Comparison of ENCODE assay signal across 20 cellular contexts in the genomic region with DNA sequence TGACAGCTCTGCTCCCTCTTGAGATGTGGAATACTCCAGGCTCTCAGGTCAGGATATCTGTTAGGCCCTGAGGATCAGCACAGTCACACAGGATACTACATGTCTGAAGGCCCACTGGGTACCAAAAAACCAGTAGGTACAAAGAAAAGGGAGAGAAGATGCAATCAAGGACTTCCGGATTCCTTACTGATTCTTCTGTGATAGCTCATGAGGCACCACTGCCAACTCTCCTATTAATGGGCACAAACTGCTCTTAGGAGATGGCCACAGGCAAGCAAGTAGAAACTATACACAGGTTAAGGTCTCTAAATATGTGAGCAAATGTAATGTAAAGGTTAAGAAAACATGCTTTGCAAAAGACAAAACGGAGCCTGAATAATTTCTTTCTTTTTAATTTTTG. TPM values are rescaled to one million over a fixed set of nuclear protein-coding genes. Genes with fewer than 3 reads are reported as not detected.
DNase-seq lines count a peak whose midpoint lies in the region; ATAC-seq and TF ChIP-seq lines count a peak whose summit lies in the region.
"Had no signal": no experiment of that assay in that cellular context is flagged by ENCODE, and none has a peak within 500 bp of the region (broad histone marks: within the 10 kb centered on the region; RNA-seq: fewer than 3 reads in every experiment).

No MANE protein-coding gene starts in this region.

- H2AFZ ChIP-seq in GM23248: no peak overlapping the region

- intact Hi-C loops in activated CD8-positive, alpha-beta T cell treated with anti-CD3 and anti-CD28 coated beads for 36 hours (cut with micrococcal nuclease): loop anchor here (2.0 to 5.0 kb wide), 2 partner anchors 58 to 125 kb away; a partner anchor contains a TSS

- H3K27ac Mint-ChIP-seq in activated CD8-positive, alpha-beta T cell treated with anti-CD3 and anti-CD28 coated beads, Interleukin-2, amount 10 ng/mL, durations not matched to agents 7 days and 5 days: peak overlapping the region; percentile 43
- no peak overlapping the region for H3K27ac Mint-ChIP-seq in activated CD8-positive, alpha-beta T cell treated with anti-CD3 and anti-CD28 coated beads for 36 hours
- peak overlapping the region; percentile 42 for H3K27ac Mint-ChIP-seq in stimulated activated naive B cell treated with anti-CD40 and anti-IgM and Interleukin-4, amounts not matched to agents 10 μg/mL and 1 μg/mL and 100 μg/mL, for 72 hours
- H3K27ac Mint-ChIP-seq: mesothelial cell of epicardium had no signal

- H3K27ac ChIP-seq in GM23248: no peak overlapping the region

- no peaks in the 10 kb centered on the region for H4K20me1 ChIP-seq in GM23248 (ENCODE audit: insufficient read depth)

- no peak overlapping the region for H3K4me3 ChIP-seq in GM23248
- H3K4me3 ChIP-seq: sigmoid colon had no signal

- POLR2A ChIA-PET in activated CD8-positive, alpha-beta T cell treated with anti-CD3 and anti-CD28 coated beads, Interleukin-2, amount 10 ng/mL, durations not matched to agents 7 days and 5 days (lab: Charles Lee): no interaction called here
- POLR2A ChIA-PET in activated CD8-positive, alpha-beta T cell treated with anti-CD3 and anti-CD28 coated beads for 36 hours (lab: Charles Lee): interaction anchor here (1.4 to 1.5 kb wide), 3 partner anchors 10 to 119 kb away, joined by 4 to 6 read pairs (median 6); a partner anchor contains a TSS

- peaks cover 69% of the 10 kb centered on the region for H3K4me1 Mint-ChIP-seq in activated CD8-positive, alpha-beta T cell treated with anti-CD3 and anti-CD28 coated beads, Interleukin-2, amount 10 ng/mL, durations not matched to agents 7 days and 5 days (ENCODE audit: low read depth)
- peaks cover 64% of the 10 kb centered on the region for H3K4me1 Mint-ChIP-seq in activated CD8-positive, alpha-beta T cell treated with anti-CD3 and anti-CD28 coated beads for 36 hours (ENCODE audit: low read depth)
- peaks cover 38 to 79% of the 10 kb centered on the region in 2 donors for H3K4me1 Mint-ChIP-seq in stimulated activated naive B cell treated with anti-CD40 and anti-IgM and Interleukin-4, amounts not matched to agents 10 μg/mL and 1 μg/mL and 100 μg/mL, for 72 hours

- H3F3A ChIP-seq in GM23248 (ENCODE audit: insufficient read depth): peaks cover 42% of the 10 kb centered on the region

- ATAC-seq in activated CD8-positive, alpha-beta T cell treated with anti-CD3 and anti-CD28 coated beads, Interleukin-2, amount 10 ng/mL, durations not matched to agents 7 days and 5 days: no peak
- no peak for ATAC-seq in activated CD8-positive, alpha-beta T cell treated with anti-CD3 and anti-CD28 coated beads for 36 hours
- ATAC-seq in stimulated activated naive B cell treated with anti-CD40 and anti-IgM and Interleukin-4, amounts not matched to agents 10 μg/mL and 1 μg/mL and 100 μg/mL, for 72 hours (replicated peaks): no peak
- ATAC-seq in HG03196 (IDR thresholded peaks at IDR 0.05; ENCODE audit: unreplicated experiment): no peak

- H3K9me3 ChIP-seq in GM23248 (ENCODE audit: low read depth): no peaks in the 10 kb centered on the region
- H3K9me3 ChIP-seq: sigmoid colon had no signal

- no peaks in the 10 kb centered on the region for H3K36me3 ChIP-seq in GM23248 (ENCODE audit: low read depth)

- H3K9me2 ChIP-seq in GM23248 (ENCODE audit: insufficient read depth): no peaks in the 10 kb centered on the region

- H3K4me3 Mint-ChIP-seq in activated CD8-positive, alpha-beta T cell treated with anti-CD3 and anti-CD28 coated beads, Interleukin-2, amount 10 ng/mL, durations not matched to agents 7 days and 5 days: no peak overlapping the region
- no peak overlapping the region for H3K4me3 Mint-ChIP-seq in activated CD8-positive, alpha-beta T cell treated with anti-CD3 and anti-CD28 coated beads for 36 hours
- H3K4me3 Mint-ChIP-seq in stimulated activated naive B cell treated with anti-CD40 and anti-IgM and Interleukin-4, amounts not matched to agents 10 μg/mL and 1 μg/mL and 100 μg/mL, for 72 hours: no peak overlapping the region
- H3K4me3 Mint-ChIP-seq: mesothelial cell of epicardium had no signal

- in situ Hi-C loops in GM23248 (cut with MboI): loop anchor here (25.0 kb wide), 1 partner anchor 250 kb away; no protein-coding TSS in a partner anchor

- H3K79me2 ChIP-seq in GM23248 (ENCODE audit: insufficient read depth): peaks cover 90% of the 10 kb centered on the region

- H3K4me2 ChIP-seq in GM23248 (ENCODE audit: unreplicated experiment): no peak overlapping the region

- DNase-seq in activated CD8-positive, alpha-beta T cell treated with anti-CD3 and anti-CD28 coated beads, Interleukin-2, amount 10 ng/mL, durations not matched to agents 7 days and 5 days: no peak
- DNase-seq in activated CD8-positive, alpha-beta T cell treated with anti-CD3 and anti-CD28 coated beads for 36 hours: no peak
- peak; percentile 36 for DNase-seq in GM23248
- peak; percentile 42 for DNase-seq in fibroblast of gingiva (ENCODE audit: low read depth)
- no peak for DNase-seq in stimulated activated naive B cell treated with anti-CD40 and anti-IgM and Interleukin-4, amounts not matched to agents 10 μg/mL and 1 μg/mL and 100 μg/mL, for 72 hours
- DNase-seq in iPS-NIHi7 (ENCODE audit: extremely low spot score): no peak
- no peak for DNase-seq in stimulated activated CD4-positive, alpha-beta T cell treated with anti-CD3 and anti-CD28 coated beads, Interleukin-4, amount 100 ng/mL, for 1 hour
- DNase-seq: activated CD8-positive, alpha-beta memory T cell treated with anti-CD3 and anti-CD28 coated beads for 24 hours; activated naive CD4-positive, alpha-beta T cell; dermis blood vessel endothelial cell; erythroblast; GF-D8; GOT3; Kasumi-1; NCI-H2171; NCI-H82; sigmoid colon; stimulated activated CD8-positive, alpha-beta memory T cell treated with anti-CD3 and anti-CD28 coated beads, Interleukin-4, amount 100 ng/mL, for 48 hours had no signal

- no peaks in the 10 kb centered on the region for H3K27me3 Mint-ChIP-seq in activated CD8-positive, alpha-beta T cell treated with anti-CD3 and anti-CD28 coated beads, Interleukin-2, amount 10 ng/mL, durations not matched to agents 7 days and 5 days (ENCODE audit: low read depth)
- H3K27me3 Mint-ChIP-seq in activated CD8-positive, alpha-beta T cell treated with anti-CD3 and anti-CD28 coated beads for 36 hours: no peaks in the 10 kb centered on the region
- H3K27me3 Mint-ChIP-seq in stimulated activated naive B cell treated with anti-CD40 and anti-IgM and Interleukin-4, amounts not matched to agents 10 μg/mL and 1 μg/mL and 100 μg/mL, for 72 hours: no peaks in the 10 kb centered on the region

- TF ChIP-seq CTCF in activated CD8-positive, alpha-beta T cell treated with anti-CD3 and anti-CD28 coated beads for 36 hours (IDR thresholded peaks at IDR 0.05): no peak

- no peak overlapping the region for H3K9ac ChIP-seq in GM23248

- H3K9me3 Mint-ChIP-seq in activated CD8-positive, alpha-beta T cell treated with anti-CD3 and anti-CD28 coated beads, Interleukin-2, amount 10 ng/mL, durations not matched to agents 7 days and 5 days (ENCODE audit: insufficient read depth): no peaks in the 10 kb centered on the region
- H3K9me3 Mint-ChIP-seq in activated CD8-positive, alpha-beta T cell treated with anti-CD3 and anti-CD28 coated beads for 36 hours: no peaks in the 10 kb centered on the region
- H3K9me3 Mint-ChIP-seq in stimulated activated naive B cell treated with anti-CD40 and anti-IgM and Interleukin-4, amounts not matched to agents 10 μg/mL and 1 μg/mL and 100 μg/mL, for 72 hours: no peaks in the 10 kb centered on the region
- H3K9me3 Mint-ChIP-seq: mesothelial cell of epicardium had no signal

- 88 to 93% methylated on average over 2 of the region's 2 CpGs for WGBS in GM23248 (ENCODE audit: low coverage in 1 of 2, low lambda C conversion rate in 2 of 2, missing lambda C conversion rate in 2 of 2), 2 experiments

- peaks cover 47% of the 10 kb centered on the region for H3K4me1 ChIP-seq in GM23248 (ENCODE audit: insufficient read depth)

- no peaks in the 10 kb centered on the region for H3K27me3 ChIP-seq in GM23248 (replicated peaks; ENCODE audit: insufficient read depth)
- H3K27me3 ChIP-seq: sigmoid colon had no signal

- H3K36me3 Mint-ChIP-seq in activated CD8-positive, alpha-beta T cell treated with anti-CD3 and anti-CD28 coated beads, Interleukin-2, amount 10 ng/mL, durations not matched to agents 7 days and 5 days (ENCODE audit: low read depth): peaks cover 40% of the 10 kb centered on the region
- peaks cover 21% of the 10 kb centered on the region for H3K36me3 Mint-ChIP-seq in activated CD8-positive, alpha-beta T cell treated with anti-CD3 and anti-CD28 coated beads for 36 hours (ENCODE audit: low read depth)
- peaks cover 14 to 36% of the 10 kb centered on the region in 2 donors for H3K36me3 Mint-ChIP-seq in stimulated activated naive B cell treated with anti-CD40 and anti-IgM and Interleukin-4, amounts not matched to agents 10 μg/mL and 1 μg/mL and 100 μg/mL, for 72 hours
- H3K36me3 Mint-ChIP-seq: mesothelial cell of epicardium had no signal

- CTCF ChIA-PET in activated CD8-positive, alpha-beta T cell treated with anti-CD3 and anti-CD28 coated beads, Interleukin-2, amount 10 ng/mL, durations not matched to agents 7 days and 5 days (lab: Charles Lee): interaction anchor here (1.5 to 3.2 kb wide), 4 partner anchors 16 to 270 kb away, joined by 5 to 11 read pairs (median 6); a partner anchor contains a TSS
- CTCF ChIA-PET in activated CD8-positive, alpha-beta T cell treated with anti-CD3 and anti-CD28 coated beads for 36 hours (lab: Charles Lee): interaction anchor here (2.0 to 2.2 kb wide), 2 partner anchors 87 to 270 kb away, joined by 6 to 11 read pairs; no protein-coding TSS in a partner anchor

RNA-seq across cellular contexts. Expression of a gene that starts 3.5 kb away (rescaled TPM):
- 10 to 100 TPM; 31.8 to 34.2 TPM for total RNA-seq in activated CD8-positive, alpha-beta T cell treated with anti-CD3 and anti-CD28 coated beads, Interleukin-2, amount 10 ng/mL, durations not matched to agents 7 days and 5 days
- 10 to 100 TPM; 13.1 to 15.0 TPM for total RNA-seq in activated CD8-positive, alpha-beta T cell treated with anti-CD3 and anti-CD28 coated beads for 36 hours
- total RNA-seq in GM23248 (2014; rRNA removed; shearing (Covaris generic)): 43.6 and 46.8 TPM in 2 replicates
- 33.4 and 34.0 TPM in 2 replicates for polyA plus RNA-seq in GM23248 (2016; fragmentation: Nextera tagmentation; extraction: Ambion mirVana)

RNA-seq across cellular contexts. Expression of a gene that starts 3.7 kb away (rescaled TPM):
- 10 to 100 TPM; 64.9 to 65.9 TPM for total RNA-seq in activated CD8-positive, alpha-beta T cell treated with anti-CD3 and anti-CD28 coated beads, Interleukin-2, amount 10 ng/mL, durations not matched to agents 7 days and 5 days
- 10 to 100 TPM; 72.1 to 72.3 TPM for total RNA-seq in activated CD8-positive, alpha-beta T cell treated with anti-CD3 and anti-CD28 coated beads for 36 hours
- total RNA-seq in GM23248 (2014; rRNA removed; shearing (Covaris generic)): 110 and 126 TPM in 2 replicates
- polyA plus RNA-seq in GM23248 (2016; fragmentation: Nextera tagmentation; extraction: Ambion mirVana): 69.3 and 71.1 TPM in 2 replicates

RNA-seq across cellular contexts. Expression of a gene that starts 43.0 kb away (rescaled TPM):
- 100 to 1,000 TPM; 177 to 181 TPM for total RNA-seq in activated CD8-positive, alpha-beta T cell treated with anti-CD3 and anti-CD28 coated beads, Interleukin-2, amount 10 ng/mL, durations not matched to agents 7 days and 5 days
- 100 to 1,000 TPM; 175 to 178 TPM for total RNA-seq in activated CD8-positive, alpha-beta T cell treated with anti-CD3 and anti-CD28 coated beads for 36 hours
- total RNA-seq in GM23248 (2014; rRNA removed; shearing (Covaris generic)): 30.6 and 34.2 TPM in 2 replicates
- 40.5 and 41.8 TPM in 2 replicates for polyA plus RNA-seq in GM23248 (2016; fragmentation: Nextera tagmentation; extraction: Ambion mirVana)

RNA-seq across cellular contexts. Expression of a gene that starts 53.7 kb away (rescaled TPM):
- total RNA-seq in activated CD8-positive, alpha-beta T cell treated with anti-CD3 and anti-CD28 coated beads, Interleukin-2, amount 10 ng/mL, durations not matched to agents 7 days and 5 days: 100 to 1,000 TPM; 139 to 143 TPM
- 100 to 1,000 TPM; 145 to 149 TPM for total RNA-seq in activated CD8-positive, alpha-beta T cell treated with anti-CD3 and anti-CD28 coated beads for 36 hours
- total RNA-seq in GM23248 (2014; rRNA removed; shearing (Covaris generic)): 120 and 129 TPM in 2 replicates
- 93.3 and 94.2 TPM in 2 replicates for polyA plus RNA-seq in GM23248 (2016; fragmentation: Nextera tagmentation; extraction: Ambion mirVana)

Comparison
In these comparisons a context has a peak if more than half of its experiments do, and no peak if none do; other contexts are left out.
1. DNase-seq: peak in GM23248 (single experiment) and fibroblast of gingiva (single experiment); none in activated CD8-positive, alpha-beta T cell treated with anti-CD3 and anti-CD28 coated beads, Interleukin-2, amount 10 ng/mL, durations not matched to agents 7 days and 5 days (single experiment), activated CD8-positive, alpha-beta T cell treated with anti-CD3 and anti-CD28 coated beads for 36 hours (single experiment), stimulated activated naive B cell treated with anti-CD40 and anti-IgM and Interleukin-4, amounts not matched to agents 10 μg/mL and 1 μg/mL and 100 μg/mL, for 72 hours (single experiment), iPS-NIHi7 (single experiment) and stimulated activated CD4-positive, alpha-beta T cell treated with anti-CD3 and anti-CD28 coated beads, Interleukin-4, amount 100 ng/mL, for 1 hour (single experiment).